ENCODE assay signal across 12 cellular contexts in the genomic region with DNA sequence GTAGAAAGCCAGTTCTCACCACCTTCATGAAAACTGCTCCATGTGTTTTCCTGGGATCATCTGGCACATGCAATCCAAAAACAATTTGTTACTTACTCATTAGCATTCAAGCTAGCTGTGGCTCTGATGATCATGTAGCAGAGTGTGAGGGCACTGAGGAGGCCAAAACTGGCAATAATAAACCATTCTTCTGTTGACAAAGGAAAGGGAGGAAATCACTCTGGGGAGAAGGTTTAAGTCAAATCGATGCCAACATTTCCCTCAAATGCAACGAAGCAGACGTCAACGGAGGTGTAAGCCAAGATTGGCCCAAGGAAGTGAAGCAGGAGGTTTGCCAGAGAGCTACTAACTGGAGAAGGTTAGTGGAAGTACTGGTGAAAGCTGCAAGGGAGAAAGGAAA.
"Had no signal": no experiment of that assay in that cellular context is flagged by ENCODE, and none has a peak within 500 bp of the region (broad histone marks: within the 10 kb centered on the region; RNA-seq: fewer than 3 reads in every experiment).

No MANE protein-coding gene starts in this region.

- H3K4me1 Mint-ChIP-seq: nephron; stimulated activated naive CD8-positive, alpha-beta T cell treated with anti-CD3 and anti-CD28 coated beads, Interleukin-15, amount 100 ng/mL, for 72 hours had no signal

- H3K4me3 Mint-ChIP-seq: activated CD4-positive, alpha-beta memory T cell treated with anti-CD3 and anti-CD28 coated beads for 36 hours; activated naive CD8-positive, alpha-beta T cell; activated T-helper 1 cell treated with anti-CD3 and anti-CD28 coated beads, Interleukin-12 subunit alpha, Interleukin-12 subunit beta, Interleukin-2, Interleukin-4 antibody, amounts not matched to agents 30 ng/mL and 10 ng/mL and 1 ng/mL, durations not matched to agents 14 hours and 24 hours and 36 hours; nephron; stimulated activated naive CD8-positive, alpha-beta T cell treated with anti-CD3 and anti-CD28 coated beads, Interleukin-15, amount 100 ng/mL, for 72 hours; T-helper 2 cell treated with Interferon-gamma antibody and Interleukin-4, amounts not matched to agents 5 μg/mL and 100 μg/mL, for 36 hours had no signal

- DNase-seq: activated CD4-positive, alpha-beta memory T cell treated with anti-CD3 and anti-CD28 coated beads for 36 hours; activated T-cell treated with anti-CD3 and anti-CD28 coated beads for 4 hours; lower lobe of right lung; stimulated activated CD4-positive, alpha-beta T cell treated with anti-CD3 and anti-CD28 coated beads, Interleukin-12 subunit alpha, Interleukin-12 subunit beta, amount 100 ng/mL, for 4 hours; stimulated activated CD4-positive, alpha-beta T cell treated with anti-CD3 and anti-CD28 coated beads, Interleukin-2, amount 100 ng/mL, for 24 hours; stimulated activated naive CD8-positive, alpha-beta T cell treated with anti-CD3 and anti-CD28 coated beads, Interleukin-15, amount 100 ng/mL, for 72 hours; upper lobe of left lung had no signal

- H3K27ac Mint-ChIP-seq: activated CD4-positive, alpha-beta memory T cell treated with anti-CD3 and anti-CD28 coated beads for 36 hours; activated naive CD8-positive, alpha-beta T cell; activated T-helper 1 cell treated with anti-CD3 and anti-CD28 coated beads, Interleukin-12 subunit alpha, Interleukin-12 subunit beta, Interleukin-2, Interleukin-4 antibody, amounts not matched to agents 30 ng/mL and 10 ng/mL and 1 ng/mL, durations not matched to agents 14 hours and 24 hours and 36 hours; nephron; T-helper 2 cell treated with Interferon-gamma antibody and Interleukin-4, amounts not matched to agents 5 μg/mL and 100 μg/mL, for 36 hours had no signal

- ATAC-seq: esophagus mucosa; lower lobe of right lung; stimulated activated naive CD8-positive, alpha-beta T cell treated with anti-CD3 and anti-CD28 coated beads, Interleukin-15, amount 100 ng/mL, for 72 hours had no signal

- H3K9me3 Mint-ChIP-seq: activated CD4-positive, alpha-beta memory T cell treated with anti-CD3 and anti-CD28 coated beads for 36 hours; activated T-helper 1 cell treated with anti-CD3 and anti-CD28 coated beads, Interleukin-12 subunit alpha, Interleukin-12 subunit beta, Interleukin-2, Interleukin-4 antibody, amounts not matched to agents 30 ng/mL and 10 ng/mL and 1 ng/mL, durations not matched to agents 14 hours and 24 hours and 36 hours; nephron; stimulated activated naive CD8-positive, alpha-beta T cell treated with anti-CD3 and anti-CD28 coated beads, Interleukin-15, amount 100 ng/mL, for 72 hours; T-helper 2 cell treated with Interferon-gamma antibody and Interleukin-4, amounts not matched to agents 5 μg/mL and 100 μg/mL, for 36 hours had no signal
